In genomic region chr1:151494741-151495281, GRCh38 we compare ENCODE assay signal across 8 cellular contexts. TPM values are rescaled to one million over a fixed set of nuclear protein-coding genes. Genes with fewer than 3 reads are reported as not detected.
A peak's percentile ranks its signal among the peaks of the same experiment; 100 is the strongest.
DNase-seq lines count a peak whose midpoint lies in the region; ATAC-seq and TF ChIP-seq lines count a peak whose summit lies in the region.

No MANE protein-coding gene starts in this region.

- peak; percentile 91 for ATAC-seq in omental fat pad (ENCODE audit: low FRiP score)
- ATAC-seq in gastroesophageal sphincter: no peak

- TF ChIP-seq CTCF in cardiac fibroblast (IDR thresholded peaks at IDR 0.05; ENCODE audit: low read depth, low read length) (no peak), omental fat pad (IDR thresholded peaks at IDR 0.05) (no peak), CD14-positive monocyte (IDR thresholded peaks at IDR 0.05) (no peak), gastroesophageal sphincter (IDR thresholded peaks at IDR 0.05) (no peak)

- DNase-seq in EL (peak; percentile 91), cardiac fibroblast (ENCODE audit: low read depth in 2 of 2) (peak; percentile 68 to 81), omental fat pad (ENCODE audit: low spot score) (no peak), CD14-positive monocyte (ENCODE audit: low spot score) (no peak)
- no peak for DNase-seq in effector memory CD4-positive, alpha-beta T cell
- DNase-seq in activated T-helper 1 cell treated with anti-CD3 and anti-CD28 coated beads, Interleukin-12 subunit alpha, Interleukin-12 subunit beta, Interleukin-2, Interleukin-4 antibody, amounts not matched to agents 30 ng/mL and 10 ng/mL and 1 ng/mL, durations not matched to agents 14 hours and 24 hours and 36 hours (ENCODE audit: low spot score): no peak

- peak; percentile 23; the same call in 1 of the 2 replicates for TF ChIP-seq RAD21 in Ishikawa (IDR thresholded peaks at IDR 0.05; ENCODE audit: low read depth)

- no peak overlapping the region for H3K4me3 ChIP-seq in cardiac fibroblast (replicated peaks in 1 of 2; ENCODE audit: low read depth in 2 of 2, low read length in 2 of 2)
- no peak overlapping the region for H3K4me3 ChIP-seq in effector memory CD4-positive, alpha-beta T cell (ENCODE audit: insufficient read depth, low read depth, low read length, poor library complexity, severe bottlenecking)
- H3K4me3 ChIP-seq in gastroesophageal sphincter: no peak overlapping the region

- H3K27ac Mint-ChIP-seq in CD14-positive monocyte: no peak overlapping the region
- H3K27ac Mint-ChIP-seq in activated T-helper 1 cell treated with anti-CD3 and anti-CD28 coated beads, Interleukin-12 subunit alpha, Interleukin-12 subunit beta, Interleukin-2, Interleukin-4 antibody, amounts not matched to agents 30 ng/mL and 10 ng/mL and 1 ng/mL, durations not matched to agents 14 hours and 24 hours and 36 hours: no peak overlapping the region

- peaks cover 3 to 13% (median 6%) of the 10 kb centered on the region in 3 donors for H3K27me3 Mint-ChIP-seq in CD14-positive monocyte (ENCODE audit: low read depth in 3 of 3)
- H3K27me3 Mint-ChIP-seq in activated T-helper 1 cell treated with anti-CD3 and anti-CD28 coated beads, Interleukin-12 subunit alpha, Interleukin-12 subunit beta, Interleukin-2, Interleukin-4 antibody, amounts not matched to agents 30 ng/mL and 10 ng/mL and 1 ng/mL, durations not matched to agents 14 hours and 24 hours and 36 hours (ENCODE audit: insufficient read depth): peaks cover 13% of the 10 kb centered on the region

- H3K36me3 Mint-ChIP-seq in CD14-positive monocyte: no peaks in the 10 kb centered on the region
- H3K36me3 Mint-ChIP-seq in activated T-helper 1 cell treated with anti-CD3 and anti-CD28 coated beads, Interleukin-12 subunit alpha, Interleukin-12 subunit beta, Interleukin-2, Interleukin-4 antibody, amounts not matched to agents 30 ng/mL and 10 ng/mL and 1 ng/mL, durations not matched to agents 14 hours and 24 hours and 36 hours (ENCODE audit: low read depth): no peaks in the 10 kb centered on the region

- no peaks in the 10 kb centered on the region for H3K9me3 ChIP-seq in effector memory CD4-positive, alpha-beta T cell (ENCODE audit: control insufficient read depth, low read length)
- no peaks in the 10 kb centered on the region for H3K9me3 ChIP-seq in gastroesophageal sphincter

- no peak for TF ChIP-seq POLR2A in gastroesophageal sphincter (IDR thresholded peaks at IDR 0.05)

- no peaks in the 10 kb centered on the region for H3K4me1 ChIP-seq in effector memory CD4-positive, alpha-beta T cell (ENCODE audit: control insufficient read depth, insufficient read depth, low read length, poor library complexity, severe bottlenecking)
- peaks cover 0 to 10% (median 4%) of the 10 kb centered on the region in 3 donors for H3K4me1 ChIP-seq in gastroesophageal sphincter

- intact Hi-C loops in CD14-positive monocyte (cut with micrococcal nuclease): no loop called here
- intact Hi-C loops in activated T-helper 1 cell treated with anti-CD3 and anti-CD28 coated beads, Interleukin-12 subunit alpha, Interleukin-12 subunit beta, Interleukin-2, Interleukin-4 antibody, amounts not matched to agents 30 ng/mL and 10 ng/mL and 1 ng/mL, durations not matched to agents 14 hours and 24 hours and 36 hours (cut with micrococcal nuclease): loop anchor here (1.0 kb wide), 1 partner anchor 20 kb away; no protein-coding TSS in a partner anchor

- H3K4me1 Mint-ChIP-seq in CD14-positive monocyte: no peaks in the 10 kb centered on the region
- H3K4me1 Mint-ChIP-seq in activated T-helper 1 cell treated with anti-CD3 and anti-CD28 coated beads, Interleukin-12 subunit alpha, Interleukin-12 subunit beta, Interleukin-2, Interleukin-4 antibody, amounts not matched to agents 30 ng/mL and 10 ng/mL and 1 ng/mL, durations not matched to agents 14 hours and 24 hours and 36 hours (ENCODE audit: low read depth): peaks cover 12% of the 10 kb centered on the region

- H3K9me3 Mint-ChIP-seq in CD14-positive monocyte: peaks cover 0 to 4% (median 0%) of the 10 kb centered on the region in 7 donors
- no peaks in the 10 kb centered on the region for H3K9me3 Mint-ChIP-seq in activated T-helper 1 cell treated with anti-CD3 and anti-CD28 coated beads, Interleukin-12 subunit alpha, Interleukin-12 subunit beta, Interleukin-2, Interleukin-4 antibody, amounts not matched to agents 30 ng/mL and 10 ng/mL and 1 ng/mL, durations not matched to agents 14 hours and 24 hours and 36 hours

- no peaks in the 10 kb centered on the region for H3K36me3 ChIP-seq in effector memory CD4-positive, alpha-beta T cell (ENCODE audit: control insufficient read depth, insufficient read depth, low read length)
- H3K36me3 ChIP-seq in gastroesophageal sphincter: no peaks in the 10 kb centered on the region

- H3K27me3 ChIP-seq in effector memory CD4-positive, alpha-beta T cell (replicated peaks; ENCODE audit: control insufficient read depth, insufficient read depth, low read length, poor library complexity, severe bottlenecking): no peaks in the 10 kb centered on the region
- no peaks in the 10 kb centered on the region for H3K27me3 ChIP-seq in gastroesophageal sphincter

- H3K4me3 Mint-ChIP-seq in CD14-positive monocyte: no peak overlapping the region
- H3K4me3 Mint-ChIP-seq in activated T-helper 1 cell treated with anti-CD3 and anti-CD28 coated beads, Interleukin-12 subunit alpha, Interleukin-12 subunit beta, Interleukin-2, Interleukin-4 antibody, amounts not matched to agents 30 ng/mL and 10 ng/mL and 1 ng/mL, durations not matched to agents 14 hours and 24 hours and 36 hours: no peak overlapping the region

- 0% methylated on average over 1 of the region's 1 CpG; no CpG with 5 or more reads in 1 of the 2 donors for WGBS in gastroesophageal sphincter (ENCODE audit: low coverage in 1 of 2), 2 donors

- H3K27ac ChIP-seq in effector memory CD4-positive, alpha-beta T cell (ENCODE audit: insufficient read depth, low read length, poor library complexity, severe bottlenecking): no peak overlapping the region
- peak overlapping the region in 2 of 4 donors; percentile 8 to 49 for H3K27ac ChIP-seq in gastroesophageal sphincter

- peak; percentile 91 for TF ChIP-seq EP300 in Ishikawa (IDR thresholded peaks at IDR 0.05; ENCODE audit: borderline replicate concordance)
- no peak for TF ChIP-seq EP300 in gastroesophageal sphincter (IDR thresholded peaks at IDR 0.05)

TF ChIP-seq in Ishikawa, 13 proteins besides CTCF, POLR2A, EP300 and RAD21 (continues in another document):
- peak; percentile 96 for TF ChIP-seq TCF12 (IDR thresholded peaks at IDR 0.05; ENCODE audit: low read depth)
- peak; percentile 41; the same call in 1 of the 2 replicates for TF ChIP-seq USF1 (IDR thresholded peaks at IDR 0.05)
- peak; percentile 55; the same call in 1 of the 2 replicates for TF ChIP-seq YY1 (IDR thresholded peaks at IDR 0.05; ENCODE audit: low read depth)
- no peak for TF ChIP-seq REST (IDR thresholded peaks at IDR 0.05; ENCODE audit: low read depth)
- peak; percentile 73 for TF ChIP-seq CEBPB (IDR thresholded peaks at IDR 0.05)

RNA-seq across cellular contexts. Expression of gene CGN, which starts 16.4 kb away (rescaled TPM):
- total RNA-seq in omental fat pad (10 to 100 TPM in 2 of 4 donors, 1 to 10 TPM in 1, under 1 TPM in 1; 0.32 to 44.6 (median 8.0) TPM), gastroesophageal sphincter (1 to 10 TPM in 1 of 4 donors, under 1 TPM in 3; 0.13 to 2.2 (median 0.29) TPM)
- polyA plus RNA-seq in CD14-positive monocyte: not detected
- total RNA-seq in activated T-helper 1 cell treated with anti-CD3 and anti-CD28 coated beads, Interleukin-12 subunit alpha, Interleukin-12 subunit beta, Interleukin-2, Interleukin-4 antibody, amounts not matched to agents 30 ng/mL and 10 ng/mL and 1 ng/mL, durations not matched to agents 14 hours and 24 hours and 36 hours: 0.17 and 0.91 TPM in 2 replicates

RNA-seq across cellular contexts. Expression of gene POGZ, which starts 35.5 kb away (rescaled TPM):
- total RNA-seq in omental fat pad: 10 to 100 TPM; 32.9 to 60.8 (median 40.1) TPM
- 1 to 10 TPM in 1 of 2 donors, under 1 TPM in 1; 0.75 to 1.8 TPM for polyA plus RNA-seq in CD14-positive monocyte
- total RNA-seq in activated T-helper 1 cell treated with anti-CD3 and anti-CD28 coated beads, Interleukin-12 subunit alpha, Interleukin-12 subunit beta, Interleukin-2, Interleukin-4 antibody, amounts not matched to agents 30 ng/mL and 10 ng/mL and 1 ng/mL, durations not matched to agents 14 hours and 24 hours and 36 hours: 89.1 and 91.1 TPM in 2 replicates
- 10 to 100 TPM; 25.8 to 68.2 (median 47.3) TPM for total RNA-seq in gastroesophageal sphincter

RNA-seq across cellular contexts. Expression of gene TUFT1, which starts 45.3 kb away (rescaled TPM):
- total RNA-seq in omental fat pad: 10 to 100 TPM in 1 of 4 donors, 1 to 10 TPM in 3; 5.0 to 12.8 (median 7.7) TPM
- polyA plus RNA-seq in CD14-positive monocyte: 1 to 10 TPM; 1.5 to 1.7 TPM
- 1.9 and 2.3 TPM in 2 replicates for total RNA-seq in activated T-helper 1 cell treated with anti-CD3 and anti-CD28 coated beads, Interleukin-12 subunit alpha, Interleukin-12 subunit beta, Interleukin-2, Interleukin-4 antibody, amounts not matched to agents 30 ng/mL and 10 ng/mL and 1 ng/mL, durations not matched to agents 14 hours and 24 hours and 36 hours
- total RNA-seq in gastroesophageal sphincter: 10 to 100 TPM; 15.1 to 20.4 (median 17.5) TPM

Comparison
In these comparisons a context has a peak if more than half of its experiments do, and no peak if none do; other contexts are left out.
1. DNase-seq: peak in EL (single experiment) and cardiac fibroblast (2 of 2); none in omental fat pad (single experiment), effector memory CD4-positive, alpha-beta T cell (0 of 3), CD14-positive monocyte (single experiment) and activated T-helper 1 cell treated with anti-CD3 and anti-CD28 coated beads, Interleukin-12 subunit alpha, Interleukin-12 subunit beta, Interleukin-2, Interleukin-4 antibody, amounts not matched to agents 30 ng/mL and 10 ng/mL and 1 ng/mL, durations not matched to agents 14 hours and 24 hours and 36 hours (single experiment).